Comparison of ENCODE assay signal across 9 cellular contexts in the genomic region with DNA sequence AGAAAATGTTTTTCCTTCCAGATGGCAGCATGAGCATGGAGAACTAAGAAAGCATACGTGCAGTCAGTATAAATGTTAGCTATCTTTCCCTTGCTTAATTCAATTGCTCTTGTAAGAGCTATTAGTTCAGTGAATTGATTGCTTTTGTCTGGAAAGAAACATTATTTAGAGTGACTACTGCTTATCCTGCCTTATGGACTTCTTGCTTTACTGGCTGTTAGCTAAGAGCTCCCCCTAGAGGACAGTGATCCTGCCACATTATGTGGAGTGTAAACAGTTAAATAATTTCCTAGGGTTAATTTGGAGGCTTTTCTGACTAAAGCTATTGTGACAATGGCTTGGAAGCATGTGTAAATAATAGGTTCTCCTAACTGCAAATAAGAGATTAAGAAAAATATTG.
DNase-seq lines count a peak whose midpoint lies in the region; ATAC-seq and TF ChIP-seq lines count a peak whose summit lies in the region.
"Had no signal": no experiment of that assay in that cellular context is flagged by ENCODE, and none has a peak within 500 bp of the region (broad histone marks: within the 10 kb centered on the region; RNA-seq: fewer than 3 reads in every experiment).

No MANE protein-coding gene starts in this region.

- H3K9me3 Mint-ChIP-seq in HFFc6, result no peaks in the 10 kb centered on the region

- peak overlapping the region; percentile 71 for H3K27ac Mint-ChIP-seq in HFFc6

- POLR2A ChIA-PET in RWPE1 (lab: Yijun Ruan, JAX; ENCODE audit: low non-redundant PET), result no interaction called here

- TF ChIP-seq CTCF in HFFc6 (IDR thresholded peaks at IDR 0.05) (peak; percentile 86), RWPE1 (conservative IDR thresholded peaks at IDR 0.05; ENCODE audit: low read depth) (peak; percentile 28)

- H3K4me1 Mint-ChIP-seq in HFFc6 (ENCODE audit: low read depth), result peaks cover 44% of the 10 kb centered on the region

- no peaks in the 10 kb centered on the region for H3K36me3 Mint-ChIP-seq in HFFc6 (ENCODE audit: low read depth)

- H3K27ac ChIP-seq in RWPE1, result no peak overlapping the region

- ATAC-seq in left lobe of liver, result no peak

- H3K4me3 Mint-ChIP-seq in HFFc6, result no peak overlapping the region

- CTCF ChIA-PET in RWPE1 (lab: Yijun Ruan, JAX), result interaction anchor here (0.7 kb wide), 1 partner anchor 69 kb away, joined by 3 read pairs; no protein-coding TSS in a partner anchor

- peak; percentile 43 for DNase-seq in DMS53 treated with DMSO at 0.1 percent for 48 hours (lab: John Stamatoyannopoulos, UW; ENCODE audit: unreplicated experiment)
- DNase-seq in HFFc6, result peak; percentile 59
- no peak for DNase-seq in RWPE1 (ENCODE audit: low spot score)
- peak; percentile 30 for DNase-seq in glomerular visceral epithelial cell (ENCODE audit: extremely low spot score)
- DNase-seq in stimulated activated CD4-positive, alpha-beta T cell treated with anti-CD3 and anti-CD28 coated beads, Interleukin-2, amount 100 ng/mL, for 24 hours, result no peak
- no peak for DNase-seq in GM19240 (ENCODE audit: insufficient read length, low spot score)
- no peak for DNase-seq in left lobe of liver (ENCODE audit: low spot score)
- DNase-seq in stimulated activated CD4-positive, alpha-beta T cell treated with anti-CD3 and anti-CD28 coated beads, Interleukin-12 subunit alpha, Interleukin-12 subunit beta, amount 100 ng/mL, for 4 hours, result no peak
- DNase-seq: effector memory CD4-positive, alpha-beta T cell had no signal

- H3K27me3 Mint-ChIP-seq in HFFc6 (ENCODE audit: insufficient read depth), result no peaks in the 10 kb centered on the region

Comparison
In these comparisons a context has a peak if more than half of its experiments do, and no peak if none do; other contexts are left out.
1. DNase-seq: peak in DMS53 treated with DMSO at 0.1 percent for 48 hours (single experiment), HFFc6 (single experiment) and glomerular visceral epithelial cell (single experiment); none in RWPE1 (single experiment), stimulated activated CD4-positive, alpha-beta T cell treated with anti-CD3 and anti-CD28 coated beads, Interleukin-2, amount 100 ng/mL, for 24 hours (0 of 2), GM19240 (single experiment), left lobe of liver (single experiment) and stimulated activated CD4-positive, alpha-beta T cell treated with anti-CD3 and anti-CD28 coated beads, Interleukin-12 subunit alpha, Interleukin-12 subunit beta, amount 100 ng/mL, for 4 hours (single experiment).